In genomic region chr1:110318046-110318445, GRCh38 we compare ENCODE assay signal across 27 cellular contexts.
"Had no signal": no experiment of that assay in that cellular context is flagged by ENCODE, and none has a peak within 500 bp of the region (broad histone marks: within the 10 kb centered on the region; RNA-seq: fewer than 3 reads in every experiment).

No MANE protein-coding gene starts in this region.

- H3K4me3 ChIP-seq: neural progenitor cell, ovary, psoas muscle, right lobe of liver, sigmoid colon, stomach, thoracic aorta, thyroid gland, tibial nerve, upper lobe of left lung, vagina had no signal

- H3K79me2 ChIP-seq: parathyroid adenoma had no signal

- H3K9me3 ChIP-seq: neutrophil, ovary, psoas muscle, right lobe of liver, sigmoid colon, stomach, thoracic aorta, thyroid gland, vagina had no signal

- H2AFZ ChIP-seq: neural progenitor cell, parathyroid adenoma had no signal

- H3K4me1 ChIP-seq: neural progenitor cell, parathyroid adenoma, psoas muscle, right lobe of liver, sigmoid colon, stomach, thyroid gland, tibial nerve, upper lobe of left lung, vagina had no signal

- H3K36me3 ChIP-seq: neural progenitor cell, neutrophil, ovary, right lobe of liver, sigmoid colon, stomach, thoracic aorta, thyroid gland, tibial nerve, upper lobe of left lung, vagina had no signal

- FAIRE-seq: small intestine, urothelium cell line had no signal

- H3K27me3 ChIP-seq: neural progenitor cell, neutrophil, ovary, right lobe of liver, sigmoid colon, stomach, thyroid gland, tibial nerve, upper lobe of left lung, vagina had no signal

- ATAC-seq: natural killer cell; psoas muscle; right cardiac atrium; right lobe of liver; stimulated activated effector memory CD8-positive, alpha-beta T cell treated with anti-CD3 and anti-CD28 coated beads, Interleukin-12 subunit alpha, Interleukin-12 subunit beta, amount 100 ng/mL, for 72 hours; stimulated activated naive B cell treated with anti-CD40 and anti-IgM and Interleukin-4, amounts not matched to agents 10 μg/mL and 1 μg/mL and 100 μg/mL, for 72 hours had no signal

- H3K9ac ChIP-seq: neural progenitor cell, parathyroid adenoma had no signal

- DNase-seq: natural killer cell; nucleus accumbens; ovary; posterior cingulate gyrus; psoas muscle; right cardiac atrium; right lobe of liver; sigmoid colon; small intestine; stimulated activated CD4-positive, alpha-beta T cell treated with anti-CD3 and anti-CD28 coated beads, Interleukin-15, amount 100 ng/mL, for 24 hours; stimulated activated CD4-positive, alpha-beta T cell treated with anti-CD3 and anti-CD28 coated beads, Interleukin-2, amount 100 ng/mL, for 24 hours; stimulated activated CD4-positive, alpha-beta T cell treated with anti-CD3 and anti-CD28 coated beads, Interleukin-2, amount 100 ng/mL, for 48 hours; stimulated activated CD4-positive, alpha-beta T cell treated with anti-CD3 and anti-CD28 coated beads, Interleukin-4, amount 100 ng/mL, for 24 hours; stimulated activated naive B cell treated with anti-CD40 and anti-IgM and Interleukin-4, amounts not matched to agents 10 μg/mL and 1 μg/mL and 100 μg/mL, for 72 hours; stimulated activated naive CD4-positive, alpha-beta T cell treated with Interleukin-2 at 50 U/mL for 16 hours; stomach; trophoblast cell; upper lobe of left lung had no signal

- H3K4me2 ChIP-seq: neural progenitor cell had no signal

- H3K27ac ChIP-seq: neural progenitor cell, neutrophil, ovary, parathyroid adenoma, psoas muscle, right lobe of liver, sigmoid colon, stomach, thoracic aorta, thyroid gland, tibial nerve, upper lobe of left lung, vagina had no signal
